In the genomic region with DNA sequence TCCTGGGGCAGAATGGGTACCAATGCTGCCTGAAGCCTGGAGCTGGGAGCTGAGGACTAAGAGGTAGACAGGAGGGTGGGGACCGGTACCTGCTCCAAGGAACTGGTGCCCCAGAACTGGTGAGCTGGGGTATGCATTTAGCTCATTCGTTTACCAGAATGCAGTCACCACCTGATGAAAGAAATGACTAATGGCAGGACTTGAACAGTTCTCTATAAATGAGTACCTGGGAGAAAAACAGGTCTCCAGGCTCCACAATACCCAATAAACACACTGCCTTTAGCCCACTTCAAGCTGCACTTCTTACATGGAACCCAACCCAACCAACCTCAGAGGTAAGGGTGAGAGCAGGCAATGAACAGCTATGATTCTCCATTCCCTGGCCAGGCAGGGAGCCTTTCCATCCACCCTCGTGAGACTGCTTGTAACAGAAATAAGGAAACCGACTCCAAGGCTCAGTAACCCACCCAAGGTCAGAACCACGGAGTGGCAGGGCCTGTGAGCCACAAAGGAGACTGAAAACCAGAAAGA, we compare ENCODE assay signal across 9 cellular contexts. TPM values are rescaled to one million over a fixed set of nuclear protein-coding genes. Genes with fewer than 3 reads are reported as not detected.
DNase-seq lines count a peak whose midpoint lies in the region; ATAC-seq, FAIRE-seq and TF ChIP-seq lines count a peak whose summit lies in the region.
"Had no signal": no experiment of that assay in that cellular context is flagged by ENCODE, and none has a peak within 500 bp of the region (broad histone marks: within the 10 kb centered on the region; RNA-seq: fewer than 3 reads in every experiment).

No MANE protein-coding gene starts in this region.

- peak overlapping the region; percentile 34 for H3K4me3 Mint-ChIP-seq in activated CD4-positive, alpha-beta memory T cell treated with anti-CD3 and anti-CD28 coated beads for 36 hours

- ATAC-seq in HG03159 (IDR thresholded peaks at IDR 0.05; ENCODE audit: unreplicated experiment): no peak

- H3K4me3 ChIP-seq in ACC112 (ENCODE audit: low read depth, low read length) (no peak overlapping the region), liver (ENCODE audit: low read depth in 1 of 3, low read length in 3 of 3) (no peak overlapping the region)

- 0 out of 2 replicates have a peak, but pooled peaks cover 7% of the 10 kb centered on the region for H3K36me3 ChIP-seq in ACC112 (ENCODE audit: insufficient read depth, low read length)
- peaks cover 0 to 4% (median 2%) of the 10 kb centered on the region in 4 donors for H3K36me3 ChIP-seq in liver (ENCODE audit: control insufficient read depth in 4 of 4, insufficient read depth in 3 of 4, low read depth in 1 of 4, low read length in 3 of 4)

- TF ChIP-seq CTCF in liver (IDR thresholded peaks at IDR 0.05; ENCODE audit: low read depth, low read length, missing input control): no peak

- H2AFZ ChIP-seq in ACC112 (ENCODE audit: low read length, unreplicated experiment): no peak overlapping the region

- H3K9me3 Mint-ChIP-seq in activated CD4-positive, alpha-beta memory T cell treated with anti-CD3 and anti-CD28 coated beads for 36 hours: no peaks in the 10 kb centered on the region

- H3K27ac ChIP-seq in ACC112 (ENCODE audit: low read depth, low read length) (peak overlapping the region; percentile 54), liver (ENCODE audit: low read depth in 1 of 2, low read length in 2 of 2) (peak overlapping the region; percentile 14 to 38)

- DNase-seq in GM12892 (ENCODE audit: insufficient read length) (no peak), DMS153 (lab: John Stamatoyannopoulos, UW) (no peak), middle frontal gyrus (ENCODE audit: extremely low spot score, low spot score) (no peak), HuH-7 (ENCODE audit: low spot score) (no peak)
- DNase-seq in activated CD4-positive, alpha-beta memory T cell treated with anti-CD3 and anti-CD28 coated beads for 36 hours: peak; percentile 64
- DNase-seq: NCI-H1092 treated with DMSO at 0.1 percent for 48 hours had no signal

- peaks cover 44% of the 10 kb centered on the region for H3K36me3 Mint-ChIP-seq in activated CD4-positive, alpha-beta memory T cell treated with anti-CD3 and anti-CD28 coated beads for 36 hours

- H3K4me1 Mint-ChIP-seq in activated CD4-positive, alpha-beta memory T cell treated with anti-CD3 and anti-CD28 coated beads for 36 hours (ENCODE audit: low read depth): peaks cover 80% of the 10 kb centered on the region

- no peaks in the 10 kb centered on the region for H3K9me3 ChIP-seq in liver (ENCODE audit: control insufficient read depth in 4 of 4, low read length in 3 of 4)

- peaks cover 94% of the 10 kb centered on the region for H3K79me2 ChIP-seq in ACC112 (ENCODE audit: control insufficient read depth, insufficient read depth, low read length, unreplicated experiment)

- H3K27me3 Mint-ChIP-seq in activated CD4-positive, alpha-beta memory T cell treated with anti-CD3 and anti-CD28 coated beads for 36 hours: no peaks in the 10 kb centered on the region

- peak; percentile 30 for FAIRE-seq in GM12892 (lab: Jason Lieb, UNC)

- POLR2A ChIA-PET in activated CD4-positive, alpha-beta memory T cell treated with anti-CD3 and anti-CD28 coated beads for 36 hours (lab: Charles Lee): interaction anchor here (0.8 to 2.1 kb wide), 7 partner anchors 9 to 52 kb away, joined by 3 to 8 read pairs (median 4); no protein-coding TSS in a partner anchor

- 84% methylated on average over 5 of the region's 5 CpGs for WGBS in liver

- no peak for TF ChIP-seq RAD21 in liver (IDR thresholded peaks at IDR 0.05)

- H3K9ac ChIP-seq in liver (ENCODE audit: low read depth in 1 of 2, low read length in 2 of 2): peak overlapping the region in 1 of 2 donors; percentile 2

- H3K4me1 ChIP-seq in ACC112 (ENCODE audit: control insufficient read depth, insufficient read depth, low read length, unreplicated experiment) (peaks cover 72% of the 10 kb centered on the region), liver (ENCODE audit: control insufficient read depth in 4 of 4, insufficient read depth in 4 of 4, low read length in 3 of 4) (peaks cover 4 to 51% (median 25%) of the 10 kb centered on the region in 4 donors)

- H3K27me3 ChIP-seq in ACC112 (ENCODE audit: insufficient read depth, low read length) (no peaks in the 10 kb centered on the region), liver (ENCODE audit: control insufficient read depth in 4 of 4, insufficient read depth in 4 of 4, low read length in 3 of 4) (no peaks in the 10 kb centered on the region)

- TF ChIP-seq POLR2A in GM12892 (IDR thresholded peaks at IDR 0.05; ENCODE audit: low read depth, low read length): peak; percentile 50; the same call in 1 of the 2 replicates

- H3K27ac Mint-ChIP-seq in activated CD4-positive, alpha-beta memory T cell treated with anti-CD3 and anti-CD28 coated beads for 36 hours: peak overlapping the region; percentile 95

- intact Hi-C loops in activated CD4-positive, alpha-beta memory T cell treated with anti-CD3 and anti-CD28 coated beads for 36 hours (cut with micrococcal nuclease): loop anchor here (1.0 kb wide), 3 partner anchors 14 to 52 kb away; no protein-coding TSS in a partner anchor

- CTCF ChIA-PET in activated CD4-positive, alpha-beta memory T cell treated with anti-CD3 and anti-CD28 coated beads for 36 hours (lab: Charles Lee): interaction anchor here (1.2 to 1.3 kb wide), 6 partner anchors 14 to 65 kb away, joined by 3 to 7 read pairs (median 5); a partner anchor contains a TSS

TF ChIP-seq in liver, 16 proteins besides CTCF, POLR2A, EP300 and RAD21:
- no peak for TF ChIP-seq TAF1 (conservative IDR thresholded peaks at IDR 0.05)
- no peak for TF ChIP-seq YY1 (IDR thresholded peaks at IDR 0.05)
- no peak for TF ChIP-seq JUND (IDR thresholded peaks at IDR 0.05)
- no peak for TF ChIP-seq RXRA (IDR thresholded peaks at IDR 0.05)
- TF ChIP-seq, protein P1, sequence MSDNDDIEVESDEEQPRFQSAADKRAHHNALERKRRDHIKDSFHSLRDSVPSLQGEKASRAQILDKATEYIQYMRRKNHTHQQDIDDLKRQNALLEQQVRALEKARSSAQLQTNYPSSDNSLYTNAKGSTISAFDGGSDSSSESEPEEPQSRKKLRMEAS (IDR thresholded peaks at IDR 0.05): no peak
- TF ChIP-seq SP1 (IDR thresholded peaks at IDR 0.05): no peak
- TF ChIP-seq, protein P2, sequence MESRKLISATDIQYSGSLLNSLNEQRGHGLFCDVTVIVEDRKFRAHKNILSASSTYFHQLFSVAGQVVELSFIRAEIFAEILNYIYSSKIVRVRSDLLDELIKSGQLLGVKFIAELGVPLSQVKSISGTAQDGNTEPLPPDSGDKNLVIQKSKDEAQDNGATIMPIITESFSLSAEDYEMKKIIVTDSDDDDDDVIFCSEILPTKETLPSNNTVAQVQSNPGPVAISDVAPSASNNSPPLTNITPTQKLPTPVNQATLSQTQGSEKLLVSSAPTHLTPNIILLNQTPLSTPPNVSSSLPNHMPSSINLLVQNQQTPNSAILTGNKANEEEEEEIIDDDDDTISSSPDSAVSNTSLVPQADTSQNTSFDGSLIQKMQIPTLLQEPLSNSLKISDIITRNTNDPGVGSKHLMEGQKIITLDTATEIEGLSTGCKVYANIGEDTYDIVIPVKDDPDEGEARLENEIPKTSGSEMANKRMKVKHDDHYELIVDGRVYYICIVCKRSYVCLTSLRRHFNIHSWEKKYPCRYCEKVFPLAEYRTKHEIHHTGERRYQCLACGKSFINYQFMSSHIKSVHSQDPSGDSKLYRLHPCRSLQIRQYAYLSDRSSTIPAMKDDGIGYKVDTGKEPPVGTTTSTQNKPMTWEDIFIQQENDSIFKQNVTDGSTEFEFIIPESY (IDR thresholded peaks at IDR 0.05): no peak
- TF ChIP-seq HNF4G (IDR thresholded peaks at IDR 0.05): no peak
- no peak for TF ChIP-seq HNF4A (conservative IDR thresholded peaks at IDR 0.05)
- TF ChIP-seq FOXA1 (IDR thresholded peaks at IDR 0.05): no peak
- no peak for TF ChIP-seq FOXA2 (IDR thresholded peaks at IDR 0.05)
- no peak for TF ChIP-seq NR2F2 (IDR thresholded peaks at IDR 0.05)
- no peak for TF ChIP-seq EGR1 (IDR thresholded peaks at IDR 0.05; ENCODE audit: low read depth in 2 of 2)
- TF ChIP-seq, protein P3, sequence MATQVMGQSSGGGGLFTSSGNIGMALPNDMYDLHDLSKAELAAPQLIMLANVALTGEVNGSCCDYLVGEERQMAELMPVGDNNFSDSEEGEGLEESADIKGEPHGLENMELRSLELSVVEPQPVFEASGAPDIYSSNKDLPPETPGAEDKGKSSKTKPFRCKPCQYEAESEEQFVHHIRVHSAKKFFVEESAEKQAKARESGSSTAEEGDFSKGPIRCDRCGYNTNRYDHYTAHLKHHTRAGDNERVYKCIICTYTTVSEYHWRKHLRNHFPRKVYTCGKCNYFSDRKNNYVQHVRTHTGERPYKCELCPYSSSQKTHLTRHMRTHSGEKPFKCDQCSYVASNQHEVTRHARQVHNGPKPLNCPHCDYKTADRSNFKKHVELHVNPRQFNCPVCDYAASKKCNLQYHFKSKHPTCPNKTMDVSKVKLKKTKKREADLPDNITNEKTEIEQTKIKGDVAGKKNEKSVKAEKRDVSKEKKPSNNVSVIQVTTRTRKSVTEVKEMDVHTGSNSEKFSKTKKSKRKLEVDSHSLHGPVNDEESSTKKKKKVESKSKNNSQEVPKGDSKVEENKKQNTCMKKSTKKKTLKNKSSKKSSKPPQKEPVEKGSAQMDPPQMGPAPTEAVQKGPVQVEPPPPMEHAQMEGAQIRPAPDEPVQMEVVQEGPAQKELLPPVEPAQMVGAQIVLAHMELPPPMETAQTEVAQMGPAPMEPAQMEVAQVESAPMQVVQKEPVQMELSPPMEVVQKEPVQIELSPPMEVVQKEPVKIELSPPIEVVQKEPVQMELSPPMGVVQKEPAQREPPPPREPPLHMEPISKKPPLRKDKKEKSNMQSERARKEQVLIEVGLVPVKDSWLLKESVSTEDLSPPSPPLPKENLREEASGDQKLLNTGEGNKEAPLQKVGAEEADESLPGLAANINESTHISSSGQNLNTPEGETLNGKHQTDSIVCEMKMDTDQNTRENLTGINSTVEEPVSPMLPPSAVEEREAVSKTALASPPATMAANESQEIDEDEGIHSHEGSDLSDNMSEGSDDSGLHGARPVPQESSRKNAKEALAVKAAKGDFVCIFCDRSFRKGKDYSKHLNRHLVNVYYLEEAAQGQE (IDR thresholded peaks at IDR 0.05): no peak
- no peak for TF ChIP-seq GABPA (IDR thresholded peaks at IDR 0.05 in 1 of 2, conservative IDR thresholded peaks at IDR 0.05 in 1 of 2)
- TF ChIP-seq, protein P4, sequence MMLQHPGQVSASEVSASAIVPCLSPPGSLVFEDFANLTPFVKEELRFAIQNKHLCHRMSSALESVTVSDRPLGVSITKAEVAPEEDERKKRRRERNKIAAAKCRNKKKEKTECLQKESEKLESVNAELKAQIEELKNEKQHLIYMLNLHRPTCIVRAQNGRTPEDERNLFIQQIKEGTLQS (IDR thresholded peaks at IDR 0.05): no peak

RNA-seq across cellular contexts. Expression of a gene that starts 15.4 kb away (rescaled TPM):
- polyA plus RNA-seq in GM12892 (2012; ENCODE audit: missing spikeins): 207 TPM
- 100 to 1,000 TPM; 247 to 252 TPM for total RNA-seq in activated CD4-positive, alpha-beta memory T cell treated with anti-CD3 and anti-CD28 coated beads for 36 hours
- 10 to 100 TPM; 49.3 to 50.0 TPM for total RNA-seq in liver
- 100 to 1,000 TPM; 104 to 114 TPM for polyA plus RNA-seq in liver

RNA-seq across cellular contexts. Expression of a gene that starts 48.5 kb away (rescaled TPM):
- 1.1 TPM for polyA plus RNA-seq in GM12892 (2012; ENCODE audit: missing spikeins)
- total RNA-seq in activated CD4-positive, alpha-beta memory T cell treated with anti-CD3 and anti-CD28 coated beads for 36 hours: 1 to 10 TPM; 4.4 to 5.9 TPM
- 1 to 10 TPM; 1.9 to 3.6 TPM for total RNA-seq in liver
- polyA plus RNA-seq in liver: 1 to 10 TPM; 5.8 to 6.1 TPM

Comparison
In these comparisons a context has a peak if more than half of its experiments do, and no peak if none do; other contexts are left out.
1. RNA of a gene that starts 15.4 kb away (total RNA-seq): 247 to 252 TPM in activated CD4-positive, alpha-beta memory T cell treated with anti-CD3 and anti-CD28 coated beads for 36 hours; 49.3 to 50.0 TPM in liver; every median in the first group is over 4 times any median in the second.